ENCODE assay signal across 1 cellular context in genomic region chr5:56050566-56051292, GRCh38.
TF ChIP-seq lines count a peak whose summit lies in the region.

No MANE protein-coding gene starts in this region.

TF ChIP-seq in HepG2, 621 proteins besides CTCF, POLR2A, EP300 and RAD21 (continued from another document):
- TF ChIP-seq ZNF10 (CRISPR knock-in tag; IDR thresholded peaks at IDR 0.05; ENCODE audit: borderline replicate concordance, low read depth) (no peak), IRX3 (CRISPR knock-in tag; IDR thresholded peaks at IDR 0.05; ENCODE audit: borderline replicate concordance, low read depth) (no peak), ZNF660 (CRISPR knock-in tag; IDR thresholded peaks at IDR 0.05; ENCODE audit: borderline replicate concordance, low read depth) (no peak), RARA (CRISPR knock-in tag; IDR thresholded peaks at IDR 0.05) (no peak), ZNF430 (CRISPR knock-in tag; IDR thresholded peaks at IDR 0.05) (no peak), HOXD1 (CRISPR knock-in tag; IDR thresholded peaks at IDR 0.05) (no peak), FOXK1 (CRISPR knock-in tag; IDR thresholded peaks at IDR 0.05; ENCODE audit: borderline replicate concordance, low read depth) (no peak), ZNF543 (CRISPR knock-in tag; IDR thresholded peaks at IDR 0.05) (no peak), ZNF687 (CRISPR knock-in tag; IDR thresholded peaks at IDR 0.05) (no peak), FOXJ3 (CRISPR knock-in tag; IDR thresholded peaks at IDR 0.05; ENCODE audit: borderline replicate concordance) (no peak), CENPT (CRISPR knock-in tag; IDR thresholded peaks at IDR 0.05; ENCODE audit: low read depth) (no peak), AKNA (CRISPR knock-in tag; IDR thresholded peaks at IDR 0.05; ENCODE audit: borderline replicate concordance) (no peak), MYPOP (CRISPR knock-in tag; IDR thresholded peaks at IDR 0.05) (no peak)
